Comparison of ENCODE assay signal across 1 cellular context in the genomic region with DNA sequence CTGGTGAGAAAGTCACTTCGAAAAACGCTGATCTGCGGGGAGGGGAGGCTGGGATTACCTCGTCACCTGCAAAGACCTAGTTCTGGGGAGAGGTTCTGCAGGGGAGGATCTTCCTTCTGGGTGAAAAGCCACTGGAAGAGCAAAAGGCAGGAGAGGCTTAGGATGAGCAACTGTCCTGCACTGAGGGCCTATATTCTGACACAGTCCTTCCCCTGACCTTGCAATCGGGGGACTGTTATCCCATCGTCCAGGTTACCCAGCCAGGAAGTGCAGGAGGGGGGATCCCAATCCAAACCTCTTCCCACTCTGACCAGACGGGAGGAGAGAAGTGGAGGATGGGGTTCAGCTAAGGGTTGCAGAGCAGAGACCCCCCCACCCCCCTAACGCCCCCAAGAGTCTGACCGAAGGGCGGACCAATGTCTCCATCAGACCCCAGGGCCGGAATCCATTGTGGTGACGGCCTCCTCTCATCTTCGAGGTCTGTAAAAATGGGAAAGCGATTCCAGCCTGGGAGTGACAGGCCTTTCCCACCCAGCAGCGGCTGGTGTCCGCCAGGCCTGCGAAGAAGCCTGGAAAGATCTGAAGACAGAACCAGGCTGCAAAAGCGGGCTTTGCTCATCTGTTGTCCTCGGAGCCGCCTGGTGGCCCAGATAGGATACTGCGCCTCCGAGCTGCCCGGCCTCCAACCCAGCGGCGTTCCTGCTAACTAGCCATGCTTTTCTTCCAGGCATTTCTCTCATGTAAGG.
A peak's percentile ranks its signal among the peaks of the same experiment; 100 is the strongest.
TF ChIP-seq lines count a peak whose summit lies in the region.

No MANE protein-coding gene starts in this region.

TF ChIP-seq in K562, 482 proteins besides CTCF, POLR2A, EP300 and RAD21 (continued from another document and continues in another):
- no peak for TF ChIP-seq FOXP4 (CRISPR knock-in tag; IDR thresholded peaks at IDR 0.05; ENCODE audit: borderline replicate concordance)
- TF ChIP-seq PCBP2 (IDR thresholded peaks at IDR 0.05; ENCODE audit: low read depth, low read length, poor library complexity, severe bottlenecking) = no peak
- TF ChIP-seq ZNF780A (CRISPR knock-in tag; IDR thresholded peaks at IDR 0.05) = no peak
- TF ChIP-seq E2F5 (CRISPR knock-in tag; IDR thresholded peaks at IDR 0.05) = no peak
- TF ChIP-seq ZNF41 (CRISPR knock-in tag; conservative IDR thresholded peaks at IDR 0.05) = no peak
- TF ChIP-seq SREBF2 (CRISPR knock-in tag; IDR thresholded peaks at IDR 0.05) = no peak
- no peak for TF ChIP-seq ZBTB17 (CRISPR knock-in tag; IDR thresholded peaks at IDR 0.05)
- no peak; the same call in 1 of the 2 replicates for TF ChIP-seq BRD4 (IDR thresholded peaks at IDR 0.05)
- TF ChIP-seq NCOR1 (IDR thresholded peaks at IDR 0.05) = no peak
- TF ChIP-seq NR4A1 (CRISPR knock-in tag; IDR thresholded peaks at IDR 0.05) = no peak
- no peak for TF ChIP-seq NR4A1 (tag; IDR thresholded peaks at IDR 0.05)
- TF ChIP-seq U2AF1 (optimal IDR thresholded peaks at IDR 0.05; ENCODE audit: low read depth, low read length) = no peak
- no peak for TF ChIP-seq ZNF124 (CRISPR knock-in tag; IDR thresholded peaks at IDR 0.05)
- peak; percentile 31; the same call in 1 of the 2 replicates for TF ChIP-seq CXXC5 (CRISPR knock-in tag; IDR thresholded peaks at IDR 0.05)
- TF ChIP-seq, protein P1, sequence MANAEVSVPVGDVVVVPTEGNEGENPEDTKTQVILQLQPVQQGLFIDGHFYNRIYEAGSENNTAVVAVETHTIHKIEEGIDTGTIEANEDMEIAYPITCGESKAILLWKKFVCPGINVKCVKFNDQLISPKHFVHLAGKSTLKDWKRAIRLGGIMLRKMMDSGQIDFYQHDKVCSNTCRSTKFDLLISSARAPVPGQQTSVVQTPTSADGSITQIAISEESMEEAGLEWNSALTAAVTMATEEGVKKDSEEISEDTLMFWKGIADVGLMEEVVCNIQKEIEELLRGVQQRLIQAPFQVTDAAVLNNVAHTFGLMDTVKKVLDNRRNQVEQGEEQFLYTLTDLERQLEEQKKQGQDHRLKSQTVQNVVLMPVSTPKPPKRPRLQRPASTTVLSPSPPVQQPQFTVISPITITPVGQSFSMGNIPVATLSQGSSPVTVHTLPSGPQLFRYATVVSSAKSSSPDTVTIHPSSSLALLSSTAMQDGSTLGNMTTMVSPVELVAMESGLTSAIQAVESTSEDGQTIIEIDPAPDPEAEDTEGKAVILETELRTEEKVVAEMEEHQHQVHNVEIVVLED (CRISPR knock-in tag; IDR thresholded peaks at IDR 0.05) = no peak
- TF ChIP-seq, protein P2, sequence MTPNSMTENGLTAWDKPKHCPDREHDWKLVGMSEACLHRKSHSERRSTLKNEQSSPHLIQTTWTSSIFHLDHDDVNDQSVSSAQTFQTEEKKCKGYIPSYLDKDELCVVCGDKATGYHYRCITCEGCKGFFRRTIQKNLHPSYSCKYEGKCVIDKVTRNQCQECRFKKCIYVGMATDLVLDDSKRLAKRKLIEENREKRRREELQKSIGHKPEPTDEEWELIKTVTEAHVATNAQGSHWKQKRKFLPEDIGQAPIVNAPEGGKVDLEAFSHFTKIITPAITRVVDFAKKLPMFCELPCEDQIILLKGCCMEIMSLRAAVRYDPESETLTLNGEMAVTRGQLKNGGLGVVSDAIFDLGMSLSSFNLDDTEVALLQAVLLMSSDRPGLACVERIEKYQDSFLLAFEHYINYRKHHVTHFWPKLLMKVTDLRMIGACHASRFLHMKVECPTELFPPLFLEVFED (CRISPR knock-in tag; conservative IDR thresholded peaks at IDR 0.05) = 0 out of 2 replicates have a peak, but pooled peaks have one; percentile 48
- TF ChIP-seq TEAD2 (tag; IDR thresholded peaks at IDR 0.05) = no peak
- 0 out of 2 replicates have a peak, but pooled peaks have one; percentile 21 for TF ChIP-seq POLR2AphosphoS2 (IDR thresholded peaks at IDR 0.05; ENCODE audit: low read length)
- no peak for TF ChIP-seq ATF1 (CRISPR knock-in tag; IDR thresholded peaks at IDR 0.05)
- no peak; the same call in 1 of the 2 replicates for TF ChIP-seq ATF1 (tag; IDR thresholded peaks at IDR 0.05)
- no peak for TF ChIP-seq ELF2 (CRISPR knock-in tag; IDR thresholded peaks at IDR 0.05)
- no peak for TF ChIP-seq RBM25 (IDR thresholded peaks at IDR 0.05; ENCODE audit: low read depth, low read length, severe bottlenecking)
- TF ChIP-seq KHSRP (IDR thresholded peaks at IDR 0.05) = 0 out of 2 replicates have a peak, but pooled peaks have one; percentile 9
- peak; percentile 76; the same call in 1 of the 2 replicates for TF ChIP-seq TFAP4 (CRISPR knock-in tag; IDR thresholded peaks at IDR 0.05; ENCODE audit: borderline replicate concordance)
- TF ChIP-seq ZNF140 (CRISPR knock-in tag; IDR thresholded peaks at IDR 0.05) = no peak
- TF ChIP-seq, protein P3, sequence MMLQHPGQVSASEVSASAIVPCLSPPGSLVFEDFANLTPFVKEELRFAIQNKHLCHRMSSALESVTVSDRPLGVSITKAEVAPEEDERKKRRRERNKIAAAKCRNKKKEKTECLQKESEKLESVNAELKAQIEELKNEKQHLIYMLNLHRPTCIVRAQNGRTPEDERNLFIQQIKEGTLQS (IDR thresholded peaks at IDR 0.05) = no peak
- TF ChIP-seq, protein P3 (CRISPR knock-in tag; conservative IDR thresholded peaks at IDR 0.05) = no peak; the same call in 1 of the 2 replicates
- no peak for TF ChIP-seq ARID3B (CRISPR knock-in tag; IDR thresholded peaks at IDR 0.05; ENCODE audit: borderline replicate concordance)
- 0 out of 2 replicates have a peak, but pooled peaks have one; percentile 21 for TF ChIP-seq CHD2 (IDR thresholded peaks at IDR 0.05; ENCODE audit: low read depth, low read length)
- TF ChIP-seq, protein P4, sequence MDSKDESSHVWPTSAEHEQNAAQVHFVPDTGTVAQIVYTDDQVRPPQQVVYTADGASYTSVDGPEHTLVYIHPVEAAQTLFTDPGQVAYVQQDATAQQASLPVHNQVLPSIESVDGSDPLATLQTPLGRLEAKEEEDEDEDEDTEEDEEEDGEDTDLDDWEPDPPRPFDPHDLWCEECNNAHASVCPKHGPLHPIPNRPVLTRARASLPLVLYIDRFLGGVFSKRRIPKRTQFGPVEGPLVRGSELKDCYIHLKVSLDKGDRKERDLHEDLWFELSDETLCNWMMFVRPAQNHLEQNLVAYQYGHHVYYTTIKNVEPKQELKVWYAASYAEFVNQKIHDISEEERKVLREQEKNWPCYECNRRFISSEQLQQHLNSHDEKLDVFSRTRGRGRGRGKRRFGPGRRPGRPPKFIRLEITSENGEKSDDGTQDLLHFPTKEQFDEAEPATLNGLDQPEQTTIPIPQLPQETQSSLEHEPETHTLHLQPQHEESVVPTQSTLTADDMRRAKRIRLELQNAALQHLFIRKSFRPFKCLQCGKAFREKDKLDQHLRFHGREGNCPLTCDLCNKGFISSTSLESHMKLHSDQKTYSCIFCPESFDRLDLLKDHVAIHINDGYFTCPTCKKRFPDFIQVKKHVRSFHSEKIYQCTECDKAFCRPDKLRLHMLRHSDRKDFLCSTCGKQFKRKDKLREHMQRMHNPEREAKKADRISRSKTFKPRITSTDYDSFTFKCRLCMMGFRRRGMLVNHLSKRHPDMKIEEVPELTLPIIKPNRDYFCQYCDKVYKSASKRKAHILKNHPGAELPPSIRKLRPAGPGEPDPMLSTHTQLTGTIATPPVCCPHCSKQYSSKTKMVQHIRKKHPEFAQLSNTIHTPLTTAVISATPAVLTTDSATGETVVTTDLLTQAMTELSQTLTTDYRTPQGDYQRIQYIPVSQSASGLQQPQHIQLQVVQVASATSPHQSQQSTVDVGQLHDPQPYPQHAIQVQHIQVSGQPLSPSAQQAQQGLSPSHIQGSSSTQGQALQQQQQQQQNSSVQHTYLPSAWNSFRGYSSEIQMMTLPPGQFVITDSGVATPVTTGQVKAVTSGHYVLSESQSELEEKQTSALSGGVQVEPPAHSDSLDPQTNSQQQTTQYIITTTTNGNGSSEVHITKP (IDR thresholded peaks at IDR 0.05; ENCODE audit: partially characterized antibody) = no peak
- no peak for TF ChIP-seq ZFP91 (CRISPR knock-in tag; IDR thresholded peaks at IDR 0.05)
- TF ChIP-seq ZC3H4 (CRISPR knock-in tag; IDR thresholded peaks at IDR 0.05; ENCODE audit: borderline replicate concordance) = no peak; the same call in 1 of the 2 replicates
- TF ChIP-seq RBM17 (IDR thresholded peaks at IDR 0.05; ENCODE audit: borderline replicate concordance, low read depth, low read length) = no peak
- TF ChIP-seq BRF2 (IDR thresholded peaks at IDR 0.05; ENCODE audit: borderline replicate concordance, insufficient read depth, insufficient read length) = no peak
- peak; percentile 44 for TF ChIP-seq TAF1 (IDR thresholded peaks at IDR 0.05; ENCODE audit: control insufficient read depth, extremely low read depth, insufficient read depth, low read length, severe bottlenecking)
- no peak for TF ChIP-seq ZNF445 (CRISPR knock-in tag; IDR thresholded peaks at IDR 0.05; ENCODE audit: low read depth)
- no peak for TF ChIP-seq NFYB (IDR thresholded peaks at IDR 0.05; ENCODE audit: extremely low read depth, insufficient read length)
- TF ChIP-seq TRIM24 (IDR thresholded peaks at IDR 0.05) = 0 out of 4 replicates have a peak, but pooled peaks of 1 of the 2 experiments have one; percentile 2
- no peak; the same call in 1 of the 2 replicates for TF ChIP-seq ZFX (CRISPR knock-in tag; IDR thresholded peaks at IDR 0.05)
